In the genomic region with DNA sequence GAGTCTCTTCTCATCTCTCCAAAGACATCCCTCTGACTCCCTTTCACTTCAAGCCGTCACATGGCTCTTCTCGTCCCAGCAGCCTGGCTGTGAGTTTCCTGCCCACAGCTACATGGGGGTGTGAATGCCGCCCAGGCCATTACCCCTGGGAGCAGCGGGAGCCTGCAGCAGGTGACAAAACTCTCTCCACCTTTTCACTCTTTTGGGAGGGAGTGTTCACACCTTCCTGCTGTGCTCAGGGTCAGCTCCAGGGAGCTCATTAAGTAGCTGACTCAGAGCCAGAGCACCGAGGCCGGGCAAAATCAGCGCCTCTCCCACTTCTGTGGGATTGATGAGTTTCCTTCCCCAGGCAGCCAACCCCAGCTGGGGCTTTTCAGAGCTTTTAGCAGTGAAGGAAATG, we compare ENCODE assay signal across 1 cellular context.
TF ChIP-seq lines count a peak whose summit lies in the region.

No MANE protein-coding gene starts in this region.

TF ChIP-seq in WTC11, 78 proteins besides CTCF, POLR2A, EP300 and RAD21 (continued from another document):
- TF ChIP-seq, protein P1, sequence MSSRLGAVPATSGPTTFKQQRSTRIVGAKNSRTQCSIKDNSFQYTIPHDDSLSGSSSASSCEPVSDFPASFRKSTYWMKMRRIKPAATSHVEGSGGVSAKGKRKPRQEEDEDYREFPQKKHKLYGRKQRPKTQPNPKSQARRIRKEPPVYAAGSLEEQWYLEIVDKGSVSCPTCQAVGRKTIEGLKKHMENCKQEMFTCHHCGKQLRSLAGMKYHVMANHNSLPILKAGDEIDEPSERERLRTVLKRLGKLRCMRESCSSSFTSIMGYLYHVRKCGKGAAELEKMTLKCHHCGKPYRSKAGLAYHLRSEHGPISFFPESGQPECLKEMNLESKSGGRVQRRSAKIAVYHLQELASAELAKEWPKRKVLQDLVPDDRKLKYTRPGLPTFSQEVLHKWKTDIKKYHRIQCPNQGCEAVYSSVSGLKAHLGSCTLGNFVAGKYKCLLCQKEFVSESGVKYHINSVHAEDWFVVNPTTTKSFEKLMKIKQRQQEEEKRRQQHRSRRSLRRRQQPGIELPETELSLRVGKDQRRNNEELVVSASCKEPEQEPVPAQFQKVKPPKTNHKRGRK (CRISPR knock-in tag; IDR thresholded peaks at IDR 0.05; ENCODE audit: borderline replicate concordance) = no peak
- no peak for TF ChIP-seq TEAD1 (CRISPR knock-in tag; IDR thresholded peaks at IDR 0.05)
- TF ChIP-seq, protein P2, sequence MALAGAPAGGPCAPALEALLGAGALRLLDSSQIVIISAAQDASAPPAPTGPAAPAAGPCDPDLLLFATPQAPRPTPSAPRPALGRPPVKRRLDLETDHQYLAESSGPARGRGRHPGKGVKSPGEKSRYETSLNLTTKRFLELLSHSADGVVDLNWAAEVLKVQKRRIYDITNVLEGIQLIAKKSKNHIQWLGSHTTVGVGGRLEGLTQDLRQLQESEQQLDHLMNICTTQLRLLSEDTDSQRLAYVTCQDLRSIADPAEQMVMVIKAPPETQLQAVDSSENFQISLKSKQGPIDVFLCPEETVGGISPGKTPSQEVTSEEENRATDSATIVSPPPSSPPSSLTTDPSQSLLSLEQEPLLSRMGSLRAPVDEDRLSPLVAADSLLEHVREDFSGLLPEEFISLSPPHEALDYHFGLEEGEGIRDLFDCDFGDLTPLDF (CRISPR knock-in tag; IDR thresholded peaks at IDR 0.05) = no peak
- TF ChIP-seq, protein P3, sequence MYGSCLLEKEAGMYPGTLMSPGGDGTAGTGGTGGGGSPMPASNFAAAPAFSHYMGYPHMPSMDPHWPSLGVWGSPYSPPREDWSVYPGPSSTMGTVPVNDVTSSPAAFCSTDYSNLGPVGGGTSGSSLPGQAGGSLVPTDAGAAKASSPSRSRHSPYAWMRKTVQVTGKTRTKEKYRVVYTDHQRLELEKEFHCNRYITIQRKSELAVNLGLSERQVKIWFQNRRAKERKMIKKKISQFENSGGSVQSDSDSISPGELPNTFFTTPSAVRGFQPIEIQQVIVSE (CRISPR knock-in tag; IDR thresholded peaks at IDR 0.05; ENCODE audit: borderline replicate concordance) = no peak
- TF ChIP-seq, protein P4, sequence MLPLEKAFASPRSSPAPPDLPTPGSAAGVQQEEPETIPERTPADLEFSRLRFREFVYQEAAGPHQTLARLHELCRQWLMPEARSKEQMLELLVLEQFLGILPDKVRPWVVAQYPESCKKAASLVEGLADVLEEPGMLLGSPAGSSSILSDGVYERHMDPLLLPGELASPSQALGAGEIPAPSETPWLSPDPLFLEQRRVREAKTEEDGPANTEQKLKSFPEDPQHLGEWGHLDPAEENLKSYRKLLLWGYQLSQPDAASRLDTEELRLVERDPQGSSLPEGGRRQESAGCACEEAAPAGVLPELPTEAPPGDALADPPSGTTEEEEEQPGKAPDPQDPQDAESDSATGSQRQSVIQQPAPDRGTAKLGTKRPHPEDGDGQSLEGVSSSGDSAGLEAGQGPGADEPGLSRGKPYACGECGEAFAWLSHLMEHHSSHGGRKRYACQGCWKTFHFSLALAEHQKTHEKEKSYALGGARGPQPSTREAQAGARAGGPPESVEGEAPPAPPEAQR (CRISPR knock-in tag; IDR thresholded peaks at IDR 0.05) = no peak
- TF ChIP-seq, protein P5, sequence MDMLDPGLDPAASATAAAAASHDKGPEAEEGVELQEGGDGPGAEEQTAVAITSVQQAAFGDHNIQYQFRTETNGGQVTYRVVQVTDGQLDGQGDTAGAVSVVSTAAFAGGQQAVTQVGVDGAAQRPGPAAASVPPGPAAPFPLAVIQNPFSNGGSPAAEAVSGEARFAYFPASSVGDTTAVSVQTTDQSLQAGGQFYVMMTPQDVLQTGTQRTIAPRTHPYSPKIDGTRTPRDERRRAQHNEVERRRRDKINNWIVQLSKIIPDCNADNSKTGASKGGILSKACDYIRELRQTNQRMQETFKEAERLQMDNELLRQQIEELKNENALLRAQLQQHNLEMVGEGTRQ (CRISPR knock-in tag; IDR thresholded peaks at IDR 0.05) = no peak
- no peak for TF ChIP-seq NFE2L1 (CRISPR knock-in tag; IDR thresholded peaks at IDR 0.05)
- TF ChIP-seq, protein P6, sequence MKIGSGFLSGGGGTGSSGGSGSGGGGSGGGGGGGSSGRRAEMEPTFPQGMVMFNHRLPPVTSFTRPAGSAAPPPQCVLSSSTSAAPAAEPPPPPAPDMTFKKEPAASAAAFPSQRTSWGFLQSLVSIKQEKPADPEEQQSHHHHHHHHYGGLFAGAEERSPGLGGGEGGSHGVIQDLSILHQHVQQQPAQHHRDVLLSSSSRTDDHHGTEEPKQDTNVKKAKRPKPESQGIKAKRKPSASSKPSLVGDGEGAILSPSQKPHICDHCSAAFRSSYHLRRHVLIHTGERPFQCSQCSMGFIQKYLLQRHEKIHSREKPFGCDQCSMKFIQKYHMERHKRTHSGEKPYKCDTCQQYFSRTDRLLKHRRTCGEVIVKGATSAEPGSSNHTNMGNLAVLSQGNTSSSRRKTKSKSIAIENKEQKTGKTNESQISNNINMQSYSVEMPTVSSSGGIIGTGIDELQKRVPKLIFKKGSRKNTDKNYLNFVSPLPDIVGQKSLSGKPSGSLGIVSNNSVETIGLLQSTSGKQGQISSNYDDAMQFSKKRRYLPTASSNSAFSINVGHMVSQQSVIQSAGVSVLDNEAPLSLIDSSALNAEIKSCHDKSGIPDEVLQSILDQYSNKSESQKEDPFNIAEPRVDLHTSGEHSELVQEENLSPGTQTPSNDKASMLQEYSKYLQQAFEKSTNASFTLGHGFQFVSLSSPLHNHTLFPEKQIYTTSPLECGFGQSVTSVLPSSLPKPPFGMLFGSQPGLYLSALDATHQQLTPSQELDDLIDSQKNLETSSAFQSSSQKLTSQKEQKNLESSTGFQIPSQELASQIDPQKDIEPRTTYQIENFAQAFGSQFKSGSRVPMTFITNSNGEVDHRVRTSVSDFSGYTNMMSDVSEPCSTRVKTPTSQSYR (CRISPR knock-in tag; IDR thresholded peaks at IDR 0.05) = no peak
